ENCODE assay signal across 10 cellular contexts in genomic region chr6:28810655-28811053, GRCh38.
DNase-seq lines count a peak whose midpoint lies in the region; ATAC-seq and TF ChIP-seq lines count a peak whose summit lies in the region.
"Had no signal": no experiment of that assay in that cellular context is flagged by ENCODE, and none has a peak within 500 bp of the region (broad histone marks: within the 10 kb centered on the region; RNA-seq: fewer than 3 reads in every experiment).

No MANE protein-coding gene starts in this region.

- H3K4me1 Mint-ChIP-seq in MCF 10A (ENCODE audit: insufficient read depth, unreplicated experiment) = peaks cover 6% of the 10 kb centered on the region
- H3K4me1 Mint-ChIP-seq in activated T-cell treated with anti-CD3 and anti-CD28 coated beads, Interleukin-2, amount 50 U/mL, for 4 hours (ENCODE audit: low read depth) = peaks cover 7% of the 10 kb centered on the region

- no peaks in the 10 kb centered on the region for H3K27me3 Mint-ChIP-seq in MCF 10A (ENCODE audit: insufficient read depth, unreplicated experiment)
- peaks cover 92% of the 10 kb centered on the region for H3K27me3 Mint-ChIP-seq in activated T-cell treated with anti-CD3 and anti-CD28 coated beads, Interleukin-2, amount 50 U/mL, for 4 hours (ENCODE audit: low read depth)

- H3K36me3 ChIP-seq in breast epithelium (no peaks in the 10 kb centered on the region), PC-9 (ENCODE audit: low read depth) (no peaks in the 10 kb centered on the region), smooth muscle cell (ENCODE audit: low read depth) (no peaks in the 10 kb centered on the region)

- TF ChIP-seq POLR2A in breast epithelium (IDR thresholded peaks at IDR 0.05) = no peak

- H3K36me3 Mint-ChIP-seq in MCF 10A (ENCODE audit: insufficient read depth, unreplicated experiment) = peaks cover 13% of the 10 kb centered on the region
- H3K36me3 Mint-ChIP-seq in activated T-cell treated with anti-CD3 and anti-CD28 coated beads, Interleukin-2, amount 50 U/mL, for 4 hours (ENCODE audit: insufficient read depth) = peaks cover 7% of the 10 kb centered on the region

- peak overlapping the region; percentile 75 for H3K4me3 Mint-ChIP-seq in MCF 10A (ENCODE audit: unreplicated experiment)
- no peak overlapping the region for H3K4me3 Mint-ChIP-seq in activated T-cell treated with anti-CD3 and anti-CD28 coated beads, Interleukin-2, amount 50 U/mL, for 4 hours

- H3K27ac ChIP-seq in breast epithelium (no peak overlapping the region), PC-9 (no peak overlapping the region), smooth muscle cell (ENCODE audit: low read depth) (no peak overlapping the region)

- no peaks in the 10 kb centered on the region for H4K20me1 ChIP-seq in PC-9 (ENCODE audit: insufficient read depth)
- no peaks in the 10 kb centered on the region for H4K20me1 ChIP-seq in smooth muscle cell (ENCODE audit: low read depth)

- WGBS in smooth muscle cell (ENCODE audit: low lambda C conversion rate) = 10% methylated on average over 14 of the region's 14 CpGs

- H2AFZ ChIP-seq in PC-9 (no peak overlapping the region), smooth muscle cell (ENCODE audit: low read depth) (peak overlapping the region; percentile 75)

- no peaks in the 10 kb centered on the region for H3K79me2 ChIP-seq in PC-9 (ENCODE audit: low read depth)
- no peaks in the 10 kb centered on the region for H3K79me2 ChIP-seq in smooth muscle cell (ENCODE audit: low read depth)

- H3F3A ChIP-seq in PC-9 (ENCODE audit: insufficient read depth, low read depth) (no peaks in the 10 kb centered on the region), smooth muscle cell (ENCODE audit: low read depth) (no peaks in the 10 kb centered on the region)

- CTCF ChIA-PET in MCF 10A (lab: Yijun Ruan, JAX) (interaction anchor here (0.6 to 1.8 kb wide), 7 partner anchors 16 to 417 kb away, joined by 3 to 5 read pairs (median 3); no protein-coding TSS in a partner anchor), PC-9 (lab: Charles Lee) (no interaction called here)

- intact Hi-C loops in MCF 10A (cut with micrococcal nuclease) (loop anchor here (1.0 to 5.0 kb wide), 2 partner anchors 83 to 124 kb away; no protein-coding TSS in a partner anchor), breast epithelium (cut with DNase I; ENCODE audit: low total_unique reads) (no loop called here), PC-9 (cut with micrococcal nuclease; ENCODE audit: unreplicated experiment) (no loop called here)

- peaks cover 7 to 94% of the 10 kb centered on the region in 2 donors for H3K27me3 ChIP-seq in breast epithelium
- H3K27me3 ChIP-seq in PC-9 (ENCODE audit: insufficient read depth, low read depth) = no peaks in the 10 kb centered on the region
- peaks cover 88% of the 10 kb centered on the region for H3K27me3 ChIP-seq in smooth muscle cell (ENCODE audit: low read depth)

- no peak for TF ChIP-seq CTCF in MCF 10A (IDR thresholded peaks at IDR 0.05; ENCODE audit: unreplicated experiment)
- TF ChIP-seq CTCF in breast epithelium (IDR thresholded peaks at IDR 0.05) = no peak
- no peak for TF ChIP-seq CTCF in PC-9 (conservative IDR thresholded peaks at IDR 0.05)
- no peak for TF ChIP-seq CTCF in fibroblast of pulmonary artery (IDR thresholded peaks at IDR 0.05; ENCODE audit: low read length, missing control alignments)
- no peak for TF ChIP-seq CTCF in smooth muscle cell (IDR thresholded peaks at IDR 0.05; ENCODE audit: borderline replicate concordance, insufficient read depth, poor library complexity, severe bottlenecking)

- H3K4me1 ChIP-seq in breast epithelium (no peaks in the 10 kb centered on the region), PC-9 (replicated peaks; ENCODE audit: insufficient read depth) (peaks cover under 1% of the 10 kb centered on the region; the same call in 1 of the 2 replicates), smooth muscle cell (ENCODE audit: low read depth) (peaks cover 13% of the 10 kb centered on the region)

- no peaks in the 10 kb centered on the region for H3K9me3 Mint-ChIP-seq in MCF 10A (ENCODE audit: unreplicated experiment)
- peaks cover 10% of the 10 kb centered on the region for H3K9me3 Mint-ChIP-seq in activated T-cell treated with anti-CD3 and anti-CD28 coated beads, Interleukin-2, amount 50 U/mL, for 4 hours

- BruUV-seq in MCF 10A (replicated peaks; lab: Mats Ljungman, UMichigan) (no TSS peak), PC-9 (replicated peaks; lab: Mats Ljungman, UMichigan) (no TSS peak)

- ATAC-seq in activated T-cell treated with anti-CD3 and anti-CD28 coated beads, Interleukin-2, amount 50 U/mL, for 4 hours = no peak

- H3K9me3 ChIP-seq in breast epithelium (no peaks in the 10 kb centered on the region), PC-9 (ENCODE audit: insufficient read depth, low read depth) (no peaks in the 10 kb centered on the region), smooth muscle cell (replicated peaks; ENCODE audit: low read depth) (no peaks in the 10 kb centered on the region)

- H3K4me3 ChIP-seq in breast epithelium = no peak overlapping the region
- no peak overlapping the region for H3K4me3 ChIP-seq in PC-9
- peak overlapping the region; percentile 46 for H3K4me3 ChIP-seq in fibroblast of pulmonary artery (replicated peaks; ENCODE audit: low read depth, low read length)
- H3K4me3 ChIP-seq in smooth muscle cell = peak overlapping the region; percentile 43

- POLR2A ChIA-PET in MCF 10A (lab: Yijun Ruan, JAX) = interaction anchor here (0.6 to 1.9 kb wide), 10 partner anchors 15 to 954 kb away, joined by 3 to 5 read pairs (median 4); a partner anchor contains a TSS
- POLR2A ChIA-PET in PC-9 (lab: Charles Lee; ENCODE audit: unreplicated experiment) = interaction anchor here (0.7 kb wide), 1 partner anchor 1515 kb away, joined by 3 read pairs; no protein-coding TSS in a partner anchor

- H3K4me2 ChIP-seq in PC-9 = peak overlapping the region; percentile 8; the same call in 1 of the 2 replicates
- H3K4me2 ChIP-seq in smooth muscle cell = peak overlapping the region; percentile 89

- H3K9me2 ChIP-seq in PC-9 (ENCODE audit: insufficient read depth) = no peaks in the 10 kb centered on the region

- DNase-seq in MCF 10A (ENCODE audit: unreplicated experiment) (no peak), breast epithelium (ENCODE audit: low spot score in 2 of 2) (no peak), PC-9 (no peak), fibroblast of pulmonary artery (ENCODE audit: low read depth) (no peak), smooth muscle cell (lab: John Stamatoyannopoulos, UW; ENCODE audit: unreplicated experiment) (no peak), DMS53 (lab: John Stamatoyannopoulos, UW) (no peak), AG20443 (ENCODE audit: low spot score) (no peak)
- DNase-seq in activated T-cell treated with anti-CD3 and anti-CD28 coated beads, Interleukin-2, amount 50 U/mL, for 4 hours = no peak
- DNase-seq: CD4-positive, alpha-beta memory T cell; SIG-M5 had no signal

- no peak overlapping the region for H3K27ac Mint-ChIP-seq in MCF 10A (ENCODE audit: low read depth, unreplicated experiment)

- H3K9ac ChIP-seq in smooth muscle cell (ENCODE audit: low read depth) = no peak overlapping the region

Comparison
In these comparisons a context has a peak if more than half of its experiments do, and no peak if none do; other contexts are left out.
1. H3K4me3 ChIP-seq: peak in fibroblast of pulmonary artery (single experiment) and smooth muscle cell (single experiment); none in breast epithelium (0 of 3) and PC-9 (single experiment).